ENCODE assay signal across 25 cellular contexts in the genomic region with DNA sequence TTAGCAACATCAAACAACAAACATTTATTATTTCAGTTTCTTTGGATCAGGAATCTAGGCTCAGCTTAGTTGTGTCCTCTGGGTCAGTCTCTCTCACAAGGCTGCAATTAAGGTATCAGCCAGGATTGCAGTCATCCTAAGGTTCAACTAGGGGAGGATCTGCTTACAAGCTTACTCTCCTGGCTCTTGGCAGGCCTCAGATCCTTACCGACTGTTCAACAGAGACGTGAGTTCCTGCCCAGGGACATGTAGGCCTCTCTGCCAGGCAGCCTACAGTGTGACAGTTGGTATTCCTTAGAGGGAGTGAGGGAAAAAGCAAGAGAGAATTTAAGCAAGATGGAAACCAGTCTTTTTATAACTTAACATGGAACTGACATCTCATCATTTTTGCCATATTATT.
DNase-seq lines count a peak whose midpoint lies in the region; ATAC-seq and FAIRE-seq lines count a peak whose summit lies in the region.
"Had no signal": no experiment of that assay in that cellular context is flagged by ENCODE, and none has a peak within 500 bp of the region (broad histone marks: within the 10 kb centered on the region; RNA-seq: fewer than 3 reads in every experiment).

No MANE protein-coding gene starts in this region.

- no peak overlapping the region for H3K9ac ChIP-seq in mesendoderm (ENCODE audit: low read length)
- H3K9ac ChIP-seq: BLaER1, GM23248 had no signal

- FAIRE-seq in GM19239 (lab: Jason Lieb, UNC): no peak
- FAIRE-seq: D721Med, GM12891, GM18507, H1 had no signal

- peak; percentile 23 for DNase-seq in NCI-H2227 (lab: John Stamatoyannopoulos, UW; ENCODE audit: unreplicated experiment)
- DNase-seq in NCI-H2227 treated with DMSO at 0.1 percent for 48 hours (lab: John Stamatoyannopoulos, UW): no peak
- DNase-seq in NCI-H69 (lab: John Stamatoyannopoulos, UW): peak; percentile 16
- DNase-seq in mesendoderm: no peak
- DNase-seq in pons (ENCODE audit: low spot score): peak; percentile 2
- DNase-seq in activated gamma-delta T cell (lab: John Stamatoyannopoulos, UW): no peak
- DNase-seq in GM19239 (ENCODE audit: insufficient read length, low spot score): no peak
- DNase-seq: Caco-2; CD4-positive, CD25-positive, alpha-beta regulatory T cell; CD8-positive, alpha-beta T cell; DMS 273 treated with DMSO at 0.1 percent for 48 hours; DMS79; EL; GF-D8; GM23248; H7; HCEC 1CT had no signal

- H3K79me2 ChIP-seq in mesendoderm (ENCODE audit: control insufficient read depth, insufficient read depth, low read length): no peaks in the 10 kb centered on the region

- H3K4me2 ChIP-seq in mesendoderm (ENCODE audit: low read length): no peak overlapping the region
- H3K4me2 ChIP-seq: BLaER1 had no signal

- H3K4me3 ChIP-seq in mesendoderm (ENCODE audit: low read length): no peak overlapping the region
- H3K4me3 ChIP-seq: BLaER1, GM23248 had no signal

- H3K36me3 ChIP-seq in mesendoderm (ENCODE audit: control insufficient read depth, insufficient read depth, low read length): no peaks in the 10 kb centered on the region
- H3K36me3 ChIP-seq: BLaER1 had no signal

- H3K56ac ChIP-seq in mesendoderm (ENCODE audit: low read length): no peak overlapping the region

- H3K18ac ChIP-seq in mesendoderm (ENCODE audit: low read length): no peak overlapping the region

- no peak overlapping the region for H3K27ac ChIP-seq in mesendoderm (ENCODE audit: low read depth, low read length)
- H3K27ac ChIP-seq: 22Rv1, BLaER1, C4-2B, GM23248 had no signal

- no peaks in the 10 kb centered on the region for H3K79me1 ChIP-seq in mesendoderm (ENCODE audit: low read length)

- no peak overlapping the region for H2BK120ac ChIP-seq in mesendoderm (ENCODE audit: low read depth, low read length)

- WGBS in mesendoderm (ENCODE audit: extremely low coverage, insufficient coverage, low lambda C conversion rate): no CpG with 5 or more reads among the region's 2 CpGs

- no peak overlapping the region for H3K4ac ChIP-seq in mesendoderm (ENCODE audit: low read depth, low read length)

- H3K27me3 ChIP-seq in mesendoderm (ENCODE audit: insufficient read depth, low read length, poor library complexity): no peaks in the 10 kb centered on the region
- H3K27me3 ChIP-seq: BLaER1 had no signal

- no peak overlapping the region for H4K5ac ChIP-seq in mesendoderm (ENCODE audit: low read length)

- H2BK15ac ChIP-seq in mesendoderm (replicated peaks; ENCODE audit: low read depth): no peak overlapping the region

- H3K4me1 ChIP-seq in mesendoderm (ENCODE audit: control insufficient read depth, low read depth, low read length): no peaks in the 10 kb centered on the region
- H3K4me1 ChIP-seq: BLaER1 had no signal

- H4K8ac ChIP-seq in mesendoderm (ENCODE audit: low read depth, low read length): no peak overlapping the region

- ATAC-seq in HG02981 (IDR thresholded peaks at IDR 0.05; ENCODE audit: unreplicated experiment): no peak
- ATAC-seq: CD8-positive, alpha-beta T cell had no signal

- no peak overlapping the region for H2BK5ac ChIP-seq in mesendoderm (ENCODE audit: low read length)

- peak overlapping the region; percentile 59 for H3K23ac ChIP-seq in mesendoderm (ENCODE audit: low read length)

- H2AK5ac ChIP-seq in mesendoderm (ENCODE audit: low read length): no peak overlapping the region

Comparison
In these comparisons a context has a peak if more than half of its experiments do, and no peak if none do; other contexts are left out.
1. DNase-seq: peak in NCI-H2227 (single experiment), NCI-H69 (single experiment) and pons (single experiment); none in NCI-H2227 treated with DMSO at 0.1 percent for 48 hours (single experiment), mesendoderm (single experiment), activated gamma-delta T cell (single experiment) and GM19239 (single experiment).